17 cellular contexts compared by ENCODE assay signal in genomic region chr2:8389373-8390108, GRCh38.
DNase-seq lines count a peak whose midpoint lies in the region; ATAC-seq and TF ChIP-seq lines count a peak whose summit lies in the region.
"Had no signal": no experiment of that assay in that cellular context is flagged by ENCODE, and none has a peak within 500 bp of the region (broad histone marks: within the 10 kb centered on the region; RNA-seq: fewer than 3 reads in every experiment).

No MANE protein-coding gene starts in this region.

- no peaks in the 10 kb centered on the region for H3K4me1 Mint-ChIP-seq in Caco-2 (ENCODE audit: low read depth, unreplicated experiment)
- H3K4me1 Mint-ChIP-seq: B cell had no signal

- H3K9me3 ChIP-seq in IMR-90 (ENCODE audit: control insufficient read depth, insufficient read depth, low read length) (no peaks in the 10 kb centered on the region), Caco-2 (no peaks in the 10 kb centered on the region; the same call in 1 of the 2 replicates)
- H3K9me3 ChIP-seq: ovary had no signal

- no peak overlapping the region for H4K91ac ChIP-seq in IMR-90 (ENCODE audit: insufficient read depth, low read depth, low read length)

- H3K9ac ChIP-seq in IMR-90 (ENCODE audit: low read depth, low read length): no peak overlapping the region

- no peak overlapping the region for H3K4ac ChIP-seq in IMR-90 (ENCODE audit: low read depth, low read length)

- no CpG with 5 or more reads among the region's 4 CpGs for WGBS in IMR-90 (ENCODE audit: extremely low coverage in 2 of 2, insufficient read length in 1 of 2), 2 experiments

- H3K23ac ChIP-seq in IMR-90 (ENCODE audit: low read depth, low read length): no peak overlapping the region

- peaks cover 1% of the 10 kb centered on the region for H3K27me3 ChIP-seq in IMR-90 (ENCODE audit: control insufficient read depth, insufficient read depth, low read length)
- no peaks in the 10 kb centered on the region for H3K27me3 ChIP-seq in kidney epithelial cell (ENCODE audit: control insufficient read depth, insufficient read depth, low read length)
- H3K27me3 ChIP-seq in Caco-2 (replicated peaks; ENCODE audit: control insufficient read depth, insufficient read depth, low read length): no peaks in the 10 kb centered on the region; the same call in 1 of the 2 replicates
- H3K27me3 ChIP-seq: ovary had no signal

- H3K9me3 Mint-ChIP-seq in Caco-2 (ENCODE audit: unreplicated experiment): no peaks in the 10 kb centered on the region
- H3K9me3 Mint-ChIP-seq: activated CD4-positive, alpha-beta memory T cell treated with anti-CD3 and anti-CD28 coated beads, Interleukin-2, amount 10 ng/mL, durations not matched to agents 7 days and 5 days had no signal

- no peak for TF ChIP-seq POLR2A in IMR-90 (IDR thresholded peaks at IDR 0.05; ENCODE audit: low read depth, low read length)

- no peaks in the 10 kb centered on the region for H3K4me1 ChIP-seq in IMR-90 (ENCODE audit: control insufficient read depth, insufficient read depth, low read length)
- H3K4me1 ChIP-seq in Caco-2: 0 out of 2 replicates have a peak, but pooled peaks cover 5% of the 10 kb centered on the region

- H3K36me3 Mint-ChIP-seq in Caco-2 (ENCODE audit: insufficient read depth, unreplicated experiment): no peaks in the 10 kb centered on the region

- H4K8ac ChIP-seq in IMR-90 (ENCODE audit: low read depth in 2 of 2, low read length in 2 of 2): no peak overlapping the region

- H3K27ac Mint-ChIP-seq in Caco-2 (ENCODE audit: unreplicated experiment): no peak overlapping the region
- H3K27ac Mint-ChIP-seq: activated CD4-positive, alpha-beta memory T cell treated with anti-CD3 and anti-CD28 coated beads, Interleukin-2, amount 10 ng/mL, durations not matched to agents 7 days and 5 days; B cell had no signal

- H3K36me3 ChIP-seq in IMR-90 (ENCODE audit: control insufficient read depth, insufficient read depth, low read length): no peaks in the 10 kb centered on the region
- no peaks in the 10 kb centered on the region for H3K36me3 ChIP-seq in kidney epithelial cell (ENCODE audit: control insufficient read depth, insufficient read depth, low read length)
- H3K36me3 ChIP-seq in Caco-2 (ENCODE audit: control insufficient read depth, insufficient read depth, low read length): no peaks in the 10 kb centered on the region
- H3K36me3 ChIP-seq: ovary had no signal

- no peak overlapping the region for H2AK9ac ChIP-seq in IMR-90 (replicated peaks; ENCODE audit: low read depth, low read length, poor library complexity)

- no peak overlapping the region for H3K18ac ChIP-seq in IMR-90 (ENCODE audit: low read depth, low read length)

- H2BK120ac ChIP-seq in IMR-90 (ENCODE audit: low read depth, low read length): no peak overlapping the region

- no peak overlapping the region for H2BK15ac ChIP-seq in IMR-90 (ENCODE audit: low read depth, low read length)

- no peak overlapping the region for H3K4me3 ChIP-seq in IMR-90 (ENCODE audit: insufficient read depth, low read depth, low read length)
- no peak overlapping the region for H3K4me3 ChIP-seq in kidney epithelial cell (ENCODE audit: low read depth, low read length)
- H3K4me3 ChIP-seq in Caco-2 (ENCODE audit: low read depth, low read length): no peak overlapping the region
- H3K4me3 ChIP-seq: ovary had no signal

- ATAC-seq in IMR-90 (ENCODE audit: low read depth): peak; percentile 72

- BruUV-seq in IMR-90 (replicated peaks; lab: Mats Ljungman, UMichigan) (no TSS peak), Caco-2 (replicated peaks; lab: Mats Ljungman, UMichigan) (no TSS peak)

- no peak overlapping the region for H4K5ac ChIP-seq in IMR-90 (ENCODE audit: low read depth, low read length)

- dilution Hi-C loops in IMR-90 (cut with HindIII; ENCODE audit: low sequenced_read_pairs, unreplicated experiment): no loop called here

- peak overlapping the region; percentile 31; the same call in 1 of the 2 replicates for H3K4me2 ChIP-seq in IMR-90 (ENCODE audit: low read depth, low read length)

- no peak overlapping the region for H2AK5ac ChIP-seq in IMR-90 (ENCODE audit: low read depth, low read length)

- H2BK5ac ChIP-seq in IMR-90 (ENCODE audit: low read depth, low read length, poor library complexity, severe bottlenecking): no peak overlapping the region

- in situ Hi-C loops in IMR-90 (cut with MboI; ENCODE audit: low sequenced_read_pairs): no loop called here

- H3K56ac ChIP-seq in IMR-90 (ENCODE audit: extremely low read depth, insufficient read depth, low read length): no peak overlapping the region

- DNase-seq in AG08395 (ENCODE audit: low spot score) (peak; percentile 48), IMR-90 (peak; percentile 51), astrocyte of the hippocampus (ENCODE audit: low read depth, low spot score) (peak; percentile 34), kidney epithelial cell (ENCODE audit: low read depth) (peak; percentile 14), NCI-H1105 treated with DMSO at 0.1 percent for 48 hours (lab: John Stamatoyannopoulos, UW) (no peak), Caco-2 (no peak), NCI-H2196 (lab: John Stamatoyannopoulos, UW; ENCODE audit: unreplicated experiment) (no peak)
- DNase-seq in NK-92 treated with Interleukin-12 subunit alpha and Interleukin-12 subunit beta, amount 100 ng/mL, for 24 hours (lab: John Stamatoyannopoulos, UW): no peak
- DNase-seq: activated CD4-positive, alpha-beta memory T cell treated with anti-CD3 and anti-CD28 coated beads, Interleukin-2, amount 10 ng/mL, durations not matched to agents 7 days and 5 days; activated gamma-delta T cell; DND-41; NCI-H1436 treated with DMSO at 0.1 percent for 48 hours; NCI-H526; ovary; Right ventricle myocardium superior; trophoblast cell had no signal

- no peaks in the 10 kb centered on the region for H3K79me1 ChIP-seq in IMR-90 (ENCODE audit: low read depth in 1 of 2, low read length in 2 of 2)

- no peaks in the 10 kb centered on the region for H3K27me3 Mint-ChIP-seq in Caco-2 (ENCODE audit: insufficient read depth, unreplicated experiment)

- intact Hi-C loops in IMR-90 (cut with micrococcal nuclease) (no loop called here), Caco-2 (cut with micrococcal nuclease; ENCODE audit: unreplicated experiment) (no loop called here)

- TF ChIP-seq RAD21 in IMR-90 (IDR thresholded peaks at IDR 0.05; ENCODE audit: low read length): no peak

- no peak overlapping the region for H3K14ac ChIP-seq in IMR-90 (replicated peaks; ENCODE audit: low read depth, low read length)

- no peaks in the 10 kb centered on the region for H4K20me1 ChIP-seq in IMR-90 (ENCODE audit: insufficient read depth, low read length)

- no peak overlapping the region for H2AFZ ChIP-seq in IMR-90 (replicated peaks; ENCODE audit: low read length, poor library complexity)

- TF ChIP-seq CTCF in IMR-90 (conservative IDR thresholded peaks at IDR 0.05; ENCODE audit: low read depth, low read length) (no peak), kidney epithelial cell (IDR thresholded peaks at IDR 0.05; ENCODE audit: insufficient read depth, low read length, poor library complexity, severe bottlenecking) (no peak), Caco-2 (IDR thresholded peaks at IDR 0.05; ENCODE audit: insufficient read depth in 1 of 2, low read depth in 1 of 2, low read length in 1 of 2, severe bottlenecking in 1 of 2, unreplicated experiment in 1 of 2) (no peak)

- POLR2A ChIA-PET in IMR-90 (lab: Charles Lee; ENCODE audit: unreplicated experiment): no interaction called here
- POLR2A ChIA-PET in Caco-2 (lab: Charles Lee): no interaction called here

- CTCF ChIA-PET in IMR-90 (lab: Yijun Ruan, JAX) (interaction anchor here (0.6 to 1.0 kb wide), 2 partner anchors 16 to 515 kb away, joined by 3 read pairs; no protein-coding TSS in a partner anchor), Caco-2 (lab: Charles Lee) (no interaction called here)

- no peak overlapping the region for H2BK20ac ChIP-seq in IMR-90 (ENCODE audit: low read depth, low read length)

- H3K4me3 Mint-ChIP-seq in Caco-2 (ENCODE audit: unreplicated experiment): no peak overlapping the region
- H3K4me3 Mint-ChIP-seq: activated CD4-positive, alpha-beta memory T cell treated with anti-CD3 and anti-CD28 coated beads, Interleukin-2, amount 10 ng/mL, durations not matched to agents 7 days and 5 days; B cell had no signal

- H3K9me1 ChIP-seq in IMR-90 (ENCODE audit: insufficient read depth, low read length): no peaks in the 10 kb centered on the region

- H3K27ac ChIP-seq in IMR-90 (ENCODE audit: insufficient read depth, low read length): no peak overlapping the region
- H3K27ac ChIP-seq: ovary had no signal

TF ChIP-seq in IMR-90, 13 proteins besides CTCF, POLR2A, EP300 and RAD21:
- TF ChIP-seq BHLHE40 (IDR thresholded peaks at IDR 0.05; ENCODE audit: low read depth, low read length): no peak
- TF ChIP-seq MAZ (IDR thresholded peaks at IDR 0.05; ENCODE audit: borderline replicate concordance, low read depth, low read length): no peak
- no peak for TF ChIP-seq SMC3 (IDR thresholded peaks at IDR 0.05; ENCODE audit: low read depth, low read length)
- peak; percentile 54; the same call in 1 of the 2 replicates for TF ChIP-seq FOS (IDR thresholded peaks at IDR 0.05; ENCODE audit: low read depth, low read length)
- peak; percentile 73 for TF ChIP-seq CEBPB (IDR thresholded peaks at IDR 0.05; ENCODE audit: low read depth, low read length)

Comparison
In these comparisons a context has a peak if more than half of its experiments do, and no peak if none do; other contexts are left out.
1. DNase-seq: peak in AG08395 (single experiment), IMR-90 (single experiment), astrocyte of the hippocampus (single experiment) and kidney epithelial cell (single experiment); none in NCI-H1105 treated with DMSO at 0.1 percent for 48 hours (single experiment), Caco-2 (0 of 2), NCI-H2196 (single experiment) and NK-92 treated with Interleukin-12 subunit alpha and Interleukin-12 subunit beta, amount 100 ng/mL, for 24 hours (single experiment).